Comparison of ENCODE assay signal across 19 cellular contexts in the genomic region with DNA sequence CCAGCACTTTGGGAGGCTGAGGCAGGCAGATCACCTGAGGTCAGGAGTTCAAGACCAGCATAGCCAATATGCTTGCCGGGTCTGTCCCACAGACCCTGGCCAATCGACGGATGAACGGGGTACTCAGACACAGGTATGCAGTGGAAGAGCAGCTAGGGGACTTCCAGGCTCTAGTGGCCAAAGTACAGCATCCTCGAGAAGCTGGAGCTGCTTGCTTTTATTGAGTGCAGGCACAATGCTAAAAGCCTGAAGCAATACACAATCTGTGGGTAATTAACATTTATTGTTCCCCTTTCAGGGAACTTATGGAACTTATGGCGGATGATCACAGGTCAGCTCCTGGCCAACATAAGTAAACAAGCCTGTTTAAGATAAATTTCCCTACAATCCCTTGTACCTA. TPM values are rescaled to one million over a fixed set of nuclear protein-coding genes. Genes with fewer than 3 reads are reported as not detected.
A peak's percentile ranks its signal among the peaks of the same experiment; 100 is the strongest.
DNase-seq lines count a peak whose midpoint lies in the region; ATAC-seq and TF ChIP-seq lines count a peak whose summit lies in the region.
"Had no signal": no experiment of that assay in that cellular context is flagged by ENCODE, and none has a peak within 500 bp of the region (broad histone marks: within the 10 kb centered on the region; RNA-seq: fewer than 3 reads in every experiment).

No MANE protein-coding gene starts in this region.

- no peaks in the 10 kb centered on the region for H3K4me1 ChIP-seq in esophagus muscularis mucosa
- H3K4me1 ChIP-seq: parathyroid adenoma, uterus had no signal

- DNase-seq in activated naive CD4-positive, alpha-beta T cell treated with anti-CD3 and anti-CD28 coated beads, Interleukin-2, amount 10 ng/mL, durations not matched to agents 7 days and 5 days: no peak
- no peak for DNase-seq in activated naive CD4-positive, alpha-beta T cell (lab: John Stamatoyannopoulos, UW)
- peak; percentile 85 for DNase-seq in NCI-H69 (lab: John Stamatoyannopoulos, UW)
- DNase-seq in effector memory CD8-positive, alpha-beta T cell: no peak
- DNase-seq in substantia nigra (lab: John Stamatoyannopoulos, UW): no peak
- DNase-seq in DMS79 (lab: John Stamatoyannopoulos, UW): no peak
- no peak for DNase-seq in esophagus muscularis mucosa (ENCODE audit: extremely low spot score)
- no peak for DNase-seq in middle frontal gyrus (ENCODE audit: extremely low spot score, low spot score)
- DNase-seq: activated CD4-positive, CD25-positive, alpha-beta regulatory T cell; Calu3; MG63; NCI-H1930; NCI-H446 treated with DMSO at 0.1 percent for 48 hours; Right ventricle myocardium superior; stimulated activated CD4-positive, alpha-beta T cell treated with anti-CD3 and anti-CD28 coated beads, Interleukin-2, amount 100 ng/mL, for 48 hours; uterus had no signal

- whole genome bisulfite sequencing in esophagus muscularis mucosa: 69% methylated on average over 5 of the region's 6 CpGs

- peak overlapping the region; percentile 85 for H3K27ac ChIP-seq in substantia nigra (ENCODE audit: low read depth, low read length, poor library complexity, severe bottlenecking)
- no peak overlapping the region for H3K27ac ChIP-seq in esophagus muscularis mucosa (replicated peaks in 1 of 4)
- H3K27ac ChIP-seq: cardiac muscle cell, parathyroid adenoma, uterus had no signal

- TF ChIP-seq EP300 in esophagus muscularis mucosa (IDR thresholded peaks at IDR 0.05): no peak

- H3K27ac Mint-ChIP-seq in activated naive CD4-positive, alpha-beta T cell treated with anti-CD3 and anti-CD28 coated beads, Interleukin-2, amount 10 ng/mL, durations not matched to agents 7 days and 5 days: peak overlapping the region; percentile 50
- peak overlapping the region; percentile 69 to 93 for H3K27ac Mint-ChIP-seq in effector memory CD8-positive, alpha-beta T cell

- peaks cover 17% of the 10 kb centered on the region for H3K36me3 Mint-ChIP-seq in activated naive CD4-positive, alpha-beta T cell treated with anti-CD3 and anti-CD28 coated beads, Interleukin-2, amount 10 ng/mL, durations not matched to agents 7 days and 5 days
- H3K36me3 Mint-ChIP-seq in effector memory CD8-positive, alpha-beta T cell (ENCODE audit: insufficient read depth): peaks cover 6% of the 10 kb centered on the region

- CTCF ChIA-PET in activated naive CD4-positive, alpha-beta T cell treated with anti-CD3 and anti-CD28 coated beads, Interleukin-2, amount 10 ng/mL, durations not matched to agents 7 days and 5 days (lab: Charles Lee): interaction anchor here (0.6 to 3.9 kb wide), 5 partner anchors 9 to 156 kb away, joined by 3 to 23 read pairs (median 3); no protein-coding TSS in a partner anchor

- H3K9me3 ChIP-seq in esophagus muscularis mucosa: peaks cover 0 to 4% (median 0%) of the 10 kb centered on the region in 4 donors
- H3K9me3 ChIP-seq: MG63, uterus had no signal

- H3K4me3 Mint-ChIP-seq in activated naive CD4-positive, alpha-beta T cell treated with anti-CD3 and anti-CD28 coated beads, Interleukin-2, amount 10 ng/mL, durations not matched to agents 7 days and 5 days: no peak overlapping the region
- H3K4me3 Mint-ChIP-seq in effector memory CD8-positive, alpha-beta T cell: peak overlapping the region in 1 of 2 donors; percentile 73

- H3K36me3 ChIP-seq in esophagus muscularis mucosa: no peaks in the 10 kb centered on the region
- H3K36me3 ChIP-seq: cardiac muscle cell, MG63, uterus had no signal

- H3K27me3 Mint-ChIP-seq in activated naive CD4-positive, alpha-beta T cell treated with anti-CD3 and anti-CD28 coated beads, Interleukin-2, amount 10 ng/mL, durations not matched to agents 7 days and 5 days: no peaks in the 10 kb centered on the region
- no peaks in the 10 kb centered on the region for H3K27me3 Mint-ChIP-seq in effector memory CD8-positive, alpha-beta T cell

- TF ChIP-seq CTCF in esophagus muscularis mucosa (IDR thresholded peaks at IDR 0.05): no peak

- intact Hi-C loops in esophagus muscularis mucosa (cut with DNase I): no loop called here

- no peak for TF ChIP-seq POLR2A in esophagus muscularis mucosa (IDR thresholded peaks at IDR 0.05; ENCODE audit: low read depth)

- H3K9me3 Mint-ChIP-seq in activated naive CD4-positive, alpha-beta T cell treated with anti-CD3 and anti-CD28 coated beads, Interleukin-2, amount 10 ng/mL, durations not matched to agents 7 days and 5 days: peaks cover 12% of the 10 kb centered on the region
- no peaks in the 10 kb centered on the region for H3K9me3 Mint-ChIP-seq in effector memory CD8-positive, alpha-beta T cell

- H3K4me3 ChIP-seq in esophagus muscularis mucosa: no peak overlapping the region
- H3K4me3 ChIP-seq: cardiac muscle cell, MG63, uterus had no signal

- ATAC-seq in effector memory CD8-positive, alpha-beta T cell (replicated peaks): no peak
- ATAC-seq: esophagus mucosa had no signal

- peaks cover 99% of the 10 kb centered on the region for H3K4me1 Mint-ChIP-seq in activated naive CD4-positive, alpha-beta T cell treated with anti-CD3 and anti-CD28 coated beads, Interleukin-2, amount 10 ng/mL, durations not matched to agents 7 days and 5 days
- peaks cover 89 to 91% of the 10 kb centered on the region in 2 donors for H3K4me1 Mint-ChIP-seq in effector memory CD8-positive, alpha-beta T cell (ENCODE audit: low read depth in 2 of 2)

- peaks cover 0 to 10% (median 0%) of the 10 kb centered on the region in 4 donors for H3K27me3 ChIP-seq in esophagus muscularis mucosa
- H3K27me3 ChIP-seq: cardiac muscle cell, MG63, uterus had no signal

RNA-seq across cellular contexts. Expression of a gene that starts 32.8 kb away (rescaled TPM):
- 10 to 100 TPM in 3 of 4 donors, 1 to 10 TPM in 1; 7.9 to 14.1 (median 10.6) TPM for total RNA-seq in esophagus muscularis mucosa
